Comparison of ENCODE assay signal across 18 cellular contexts in the genomic region with DNA sequence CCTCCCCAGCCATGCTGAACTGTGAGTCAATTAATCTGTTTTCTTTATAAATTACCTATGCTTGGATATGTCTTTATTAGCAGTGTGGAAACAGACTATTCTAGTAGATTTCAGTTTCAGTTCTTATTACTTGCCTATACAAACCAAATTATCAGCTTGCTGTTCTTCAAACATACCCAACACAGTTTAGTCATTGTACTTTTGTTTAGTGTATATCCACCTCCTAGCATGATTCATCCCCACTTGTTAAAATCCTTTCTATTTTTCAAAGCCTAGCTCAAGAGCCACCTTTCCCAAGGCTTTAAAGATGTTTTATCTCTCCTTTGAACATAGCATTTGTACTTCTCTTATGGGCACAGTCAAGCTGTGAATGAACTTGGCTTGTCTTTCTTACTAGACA.
DNase-seq lines count a peak whose midpoint lies in the region; ATAC-seq and TF ChIP-seq lines count a peak whose summit lies in the region.
"Had no signal": no experiment of that assay in that cellular context is flagged by ENCODE, and none has a peak within 500 bp of the region (broad histone marks: within the 10 kb centered on the region; RNA-seq: fewer than 3 reads in every experiment).

No MANE protein-coding gene starts in this region.

- H3K9me2 ChIP-seq in PC-3 (replicated peaks; ENCODE audit: low read length): no peaks in the 10 kb centered on the region

- no peak overlapping the region for H2AFZ ChIP-seq in mammary epithelial cell (ENCODE audit: low read depth, low read length)
- H2AFZ ChIP-seq in PC-3 (ENCODE audit: low read length): no peak overlapping the region

- dilution Hi-C loops in mammary epithelial cell (cut with HindIII; ENCODE audit: low sequenced_read_pairs): no loop called here

- no peak for TF ChIP-seq POLR2A in breast epithelium (IDR thresholded peaks at IDR 0.05)

- no peak overlapping the region for H3K9ac ChIP-seq in mammary epithelial cell (ENCODE audit: insufficient read depth, low read length)
- no peak overlapping the region for H3K9ac ChIP-seq in PC-3 (ENCODE audit: low read length)
- H3K9ac ChIP-seq: BLaER1 had no signal

- H3K79me2 ChIP-seq in mammary epithelial cell (ENCODE audit: insufficient read depth, low read length) (no peaks in the 10 kb centered on the region), PC-3 (ENCODE audit: low read length) (no peaks in the 10 kb centered on the region)

- H3K27me3 ChIP-seq in mammary epithelial cell (ENCODE audit: insufficient read depth, low read length): no peaks in the 10 kb centered on the region
- H3K27me3 ChIP-seq in breast epithelium: no peaks in the 10 kb centered on the region
- H3K27me3 ChIP-seq in PC-3 (ENCODE audit: low read length): no peaks in the 10 kb centered on the region
- H3K27me3 ChIP-seq: BLaER1 had no signal

- in situ Hi-C loops in mammary epithelial cell (cut with MboI; ENCODE audit: low sequenced_read_pairs in 2 of 2): no loop called here

- H3K36me3 ChIP-seq in mammary epithelial cell (ENCODE audit: insufficient read depth, low read length) (no peaks in the 10 kb centered on the region), breast epithelium (no peaks in the 10 kb centered on the region), PC-3 (ENCODE audit: low read depth, low read length) (no peaks in the 10 kb centered on the region)
- H3K36me3 ChIP-seq: BLaER1 had no signal

- no peaks in the 10 kb centered on the region for H3F3A ChIP-seq in PC-3 (ENCODE audit: low read length, unreplicated experiment)

- no peaks in the 10 kb centered on the region for H4K20me1 ChIP-seq in mammary epithelial cell (ENCODE audit: insufficient read depth, low read length)
- no peaks in the 10 kb centered on the region for H4K20me1 ChIP-seq in PC-3 (ENCODE audit: low read length)
- H4K20me1 ChIP-seq: BLaER1 had no signal

- DNase-seq in mammary epithelial cell (peak; percentile 11), breast epithelium (ENCODE audit: low spot score in 2 of 2) (no peak), PC-3 (no peak), fibroblast of mammary gland (ENCODE audit: low read depth) (peak; percentile 14), NCI-H2107 treated with DMSO at 0.1 percent for 48 hours (lab: John Stamatoyannopoulos, UW; ENCODE audit: unreplicated experiment) (no peak), HK-2 (ENCODE audit: unreplicated experiment) (no peak), HuH-7.5 (ENCODE audit: low spot score) (no peak)
- DNase-seq: CD4-positive, alpha-beta memory T cell; DMS153; DND-41; EL; GOT3; H7; KBM-7 had no signal

- no peak overlapping the region for H3K4me3 ChIP-seq in mammary epithelial cell (replicated peaks in 1 of 3; ENCODE audit: insufficient read depth in 1 of 3, low read depth in 2 of 3, low read length in 3 of 3)
- no peak overlapping the region for H3K4me3 ChIP-seq in breast epithelium
- no peak overlapping the region for H3K4me3 ChIP-seq in PC-3 (ENCODE audit: low read length)
- no peak overlapping the region for H3K4me3 ChIP-seq in fibroblast of mammary gland (ENCODE audit: control insufficient read depth, low read depth, low read length)
- H3K4me3 ChIP-seq: A549, BLaER1 had no signal

- ATAC-seq in PC-3: peak; percentile 71
- ATAC-seq: A549, HCT116 had no signal

- POLR2A ChIA-PET in PC-3 (lab: Charles Lee; ENCODE audit: unreplicated experiment): no interaction called here

- TF ChIP-seq CTCF in mammary epithelial cell (conservative IDR thresholded peaks at IDR 0.05 in 1 of 2, IDR thresholded peaks at IDR 0.05 in 1 of 2; ENCODE audit: extremely low read depth in 1 of 2, insufficient read depth in 1 of 2, low read depth in 1 of 2, low read length in 2 of 2) (no peak), breast epithelium (IDR thresholded peaks at IDR 0.05) (no peak), PC-3 (conservative IDR thresholded peaks at IDR 0.05; ENCODE audit: low read depth, low read length) (no peak), fibroblast of mammary gland (conservative IDR thresholded peaks at IDR 0.05; ENCODE audit: control insufficient read depth, insufficient read depth, low read depth, low read length) (no peak)

- H3K4me1 ChIP-seq in mammary epithelial cell (ENCODE audit: insufficient read depth, low read length) (no peaks in the 10 kb centered on the region), breast epithelium (no peaks in the 10 kb centered on the region), PC-3 (ENCODE audit: insufficient read depth, low read length) (no peaks in the 10 kb centered on the region)
- H3K4me1 ChIP-seq: A549, BLaER1 had no signal

- H3K27ac ChIP-seq in mammary epithelial cell (ENCODE audit: insufficient read depth, low read depth, low read length): no peak overlapping the region
- no peak overlapping the region for H3K27ac ChIP-seq in breast epithelium
- H3K27ac ChIP-seq in PC-3 (ENCODE audit: low read length): no peak overlapping the region
- H3K27ac ChIP-seq: 22Rv1, A549, BLaER1 had no signal

- no peaks in the 10 kb centered on the region for H3K9me3 ChIP-seq in mammary epithelial cell (replicated peaks; ENCODE audit: insufficient read depth, low read length)
- H3K9me3 ChIP-seq in breast epithelium: no peaks in the 10 kb centered on the region
- H3K9me3 ChIP-seq in PC-3 (ENCODE audit: low read length): no peaks in the 10 kb centered on the region
- H3K9me3 ChIP-seq: A549, BLaER1 had no signal

- H3K4me2 ChIP-seq in mammary epithelial cell (ENCODE audit: insufficient read depth, low read depth, low read length): no peak overlapping the region
- no peak overlapping the region for H3K4me2 ChIP-seq in PC-3 (ENCODE audit: low read length)
- H3K4me2 ChIP-seq: A549, BLaER1 had no signal

- CTCF ChIA-PET in mammary epithelial cell (lab: Charles Lee; ENCODE audit: low non-redundant PET) (no interaction called here), PC-3 (lab: Charles Lee) (no interaction called here)

- BruUV-seq in mammary epithelial cell (replicated peaks; lab: Mats Ljungman, UMichigan) (no TSS peak), PC-3 (replicated peaks; lab: Mats Ljungman, UMichigan) (no TSS peak)

- intact Hi-C loops in mammary epithelial cell (cut with micrococcal nuclease): no loop called here
- intact Hi-C loops in breast epithelium (cut with DNase I; ENCODE audit: low total_unique reads): no loop called here
- intact Hi-C loops in PC-3 (cut with micrococcal nuclease): no loop called here

Comparison
In these comparisons a context has a peak if more than half of its experiments do, and no peak if none do; other contexts are left out.
1. DNase-seq: peak in mammary epithelial cell (single experiment) and fibroblast of mammary gland (single experiment); none in breast epithelium (0 of 2), PC-3 (single experiment), NCI-H2107 treated with DMSO at 0.1 percent for 48 hours (single experiment), HK-2 (single experiment) and HuH-7.5 (single experiment).